Comparison of ENCODE assay signal across 9 cellular contexts in the genomic region with DNA sequence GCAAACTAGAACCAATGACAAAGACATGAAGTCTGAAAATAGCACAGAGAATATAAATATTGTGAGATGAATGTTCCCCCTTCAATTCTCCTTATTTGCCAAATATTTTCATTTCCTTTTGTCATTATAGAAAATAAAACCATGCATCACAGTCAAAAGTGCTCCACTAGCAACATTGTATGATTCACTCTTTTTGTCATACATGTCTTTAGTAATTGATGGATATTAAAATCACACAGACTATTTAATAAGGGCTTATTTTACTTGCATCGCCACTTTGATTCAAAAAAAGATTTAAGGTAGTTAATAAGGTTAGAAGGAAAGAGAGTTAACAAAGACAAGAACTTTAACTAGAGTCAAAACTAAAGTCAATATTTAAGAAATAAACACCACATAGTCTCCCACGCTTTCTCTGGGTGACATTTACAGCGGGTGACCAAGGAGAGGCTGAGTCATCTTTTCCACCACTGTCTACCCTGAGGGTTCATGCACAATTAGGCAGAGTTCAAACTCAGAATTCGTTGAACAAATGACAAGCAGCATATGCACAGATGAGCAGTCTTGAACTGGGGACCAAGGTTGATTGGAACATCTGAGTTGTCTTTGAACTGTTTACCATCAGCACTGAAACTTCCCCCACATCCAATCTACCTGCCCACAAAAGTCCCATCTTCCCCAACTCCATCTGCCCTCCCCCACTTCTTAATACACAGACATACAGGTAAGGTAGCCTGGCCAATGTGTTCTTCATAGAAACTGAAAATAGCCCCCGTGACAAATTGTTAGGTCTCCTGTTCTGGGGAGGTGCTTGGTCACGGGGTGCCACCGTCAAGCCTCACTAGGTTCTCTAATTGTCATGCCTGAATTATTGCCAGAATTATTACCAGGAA. TPM values are rescaled to one million over a fixed set of nuclear protein-coding genes. Genes with fewer than 3 reads are reported as not detected.
A peak's percentile ranks its signal among the peaks of the same experiment; 100 is the strongest.
DNase-seq lines count a peak whose midpoint lies in the region; ATAC-seq lines count a peak whose summit lies in the region.
"Had no signal": no experiment of that assay in that cellular context is flagged by ENCODE, and none has a peak within 500 bp of the region (broad histone marks: within the 10 kb centered on the region; RNA-seq: fewer than 3 reads in every experiment).

No MANE protein-coding gene starts in this region.

- no peak overlapping the region for H3K4me3 ChIP-seq in MG63
- H3K4me3 ChIP-seq: lung had no signal

- intact Hi-C loops in activated T-helper 1 cell treated with anti-CD3 and anti-CD28 coated beads, Interleukin-12 subunit alpha, Interleukin-12 subunit beta, Interleukin-2, Interleukin-4 antibody, amounts not matched to agents 30 ng/mL and 10 ng/mL and 1 ng/mL, durations not matched to agents 14 hours and 24 hours and 36 hours (cut with micrococcal nuclease): loop anchor here (1.0 to 10.0 kb wide), 7 partner anchors 12 to 988 kb away; partner anchors contain the start of genes GLI3, MRPL32 and PSMA2

- peak overlapping the region; percentile 88 for H3K27ac Mint-ChIP-seq in activated T-helper 1 cell treated with anti-CD3 and anti-CD28 coated beads, Interleukin-12 subunit alpha, Interleukin-12 subunit beta, Interleukin-2, Interleukin-4 antibody, amounts not matched to agents 30 ng/mL and 10 ng/mL and 1 ng/mL, durations not matched to agents 14 hours and 24 hours and 36 hours

- peaks cover 23% of the 10 kb centered on the region for H3K9me3 Mint-ChIP-seq in activated T-helper 1 cell treated with anti-CD3 and anti-CD28 coated beads, Interleukin-12 subunit alpha, Interleukin-12 subunit beta, Interleukin-2, Interleukin-4 antibody, amounts not matched to agents 30 ng/mL and 10 ng/mL and 1 ng/mL, durations not matched to agents 14 hours and 24 hours and 36 hours

- H3K36me3 ChIP-seq in MG63: no peaks in the 10 kb centered on the region

- H3K27me3 Mint-ChIP-seq in activated T-helper 1 cell treated with anti-CD3 and anti-CD28 coated beads, Interleukin-12 subunit alpha, Interleukin-12 subunit beta, Interleukin-2, Interleukin-4 antibody, amounts not matched to agents 30 ng/mL and 10 ng/mL and 1 ng/mL, durations not matched to agents 14 hours and 24 hours and 36 hours (ENCODE audit: insufficient read depth): peaks cover 2% of the 10 kb centered on the region

- H3K36me3 Mint-ChIP-seq in activated T-helper 1 cell treated with anti-CD3 and anti-CD28 coated beads, Interleukin-12 subunit alpha, Interleukin-12 subunit beta, Interleukin-2, Interleukin-4 antibody, amounts not matched to agents 30 ng/mL and 10 ng/mL and 1 ng/mL, durations not matched to agents 14 hours and 24 hours and 36 hours (ENCODE audit: low read depth): peaks cover 2% of the 10 kb centered on the region

- peak overlapping the region; percentile 19 for H3K4me3 Mint-ChIP-seq in activated T-helper 1 cell treated with anti-CD3 and anti-CD28 coated beads, Interleukin-12 subunit alpha, Interleukin-12 subunit beta, Interleukin-2, Interleukin-4 antibody, amounts not matched to agents 30 ng/mL and 10 ng/mL and 1 ng/mL, durations not matched to agents 14 hours and 24 hours and 36 hours

- peaks cover 24% of the 10 kb centered on the region for H3K4me1 Mint-ChIP-seq in activated T-helper 1 cell treated with anti-CD3 and anti-CD28 coated beads, Interleukin-12 subunit alpha, Interleukin-12 subunit beta, Interleukin-2, Interleukin-4 antibody, amounts not matched to agents 30 ng/mL and 10 ng/mL and 1 ng/mL, durations not matched to agents 14 hours and 24 hours and 36 hours (ENCODE audit: low read depth)

- no peaks in the 10 kb centered on the region for H3K27me3 ChIP-seq in MG63

- DNase-seq in activated CD4-positive, CD25-positive, alpha-beta regulatory T cell treated with anti-CD3 and anti-CD28 coated beads, Interleukin-2, amount 50 U/mL, for 72 hours: no peak
- DNase-seq in activated T-helper 1 cell treated with anti-CD3 and anti-CD28 coated beads, Interleukin-12 subunit alpha, Interleukin-12 subunit beta, Interleukin-2, Interleukin-4 antibody, amounts not matched to agents 30 ng/mL and 10 ng/mL and 1 ng/mL, durations not matched to agents 14 hours and 24 hours and 36 hours (ENCODE audit: low spot score): peak; percentile 19
- DNase-seq in stimulated activated CD8-positive, alpha-beta memory T cell treated with anti-CD3 and anti-CD28 coated beads, Interleukin-2, amount 100 ng/mL, for 48 hours (ENCODE audit: low read depth in 2 of 2): peak; percentile 21 to 31
- no peak for DNase-seq in NCI-H2171 treated with DMSO at 0.1 percent for 48 hours (lab: John Stamatoyannopoulos, UW)
- no peak for DNase-seq in MG63
- no peak for DNase-seq in DMS153 treated with DMSO at 0.1 percent for 48 hours (lab: John Stamatoyannopoulos, UW; ENCODE audit: unreplicated experiment)

- peak; percentile 94 for ATAC-seq in activated CD4-positive, CD25-positive, alpha-beta regulatory T cell treated with anti-CD3 and anti-CD28 coated beads, Interleukin-2, amount 50 U/mL, for 24 hours
- peak; percentile 98 for ATAC-seq in HG03103 (IDR thresholded peaks at IDR 0.05; ENCODE audit: low read depth, unreplicated experiment)

- H3K9me3 ChIP-seq in MG63: no peaks in the 10 kb centered on the region; the same call in 1 of the 2 replicates

RNA-seq across cellular contexts. Expression of gene C7orf25, which starts 42.5 kb away (rescaled TPM):
- 5.7 and 6.1 TPM in 2 replicates for total RNA-seq in activated T-helper 1 cell treated with anti-CD3 and anti-CD28 coated beads, Interleukin-12 subunit alpha, Interleukin-12 subunit beta, Interleukin-2, Interleukin-4 antibody, amounts not matched to agents 30 ng/mL and 10 ng/mL and 1 ng/mL, durations not matched to agents 14 hours and 24 hours and 36 hours
- total RNA-seq in MG63 (2014; rRNA removed; shearing (Covaris generic); ENCODE audit: low replicate concordance): 10.1 and 32.5 TPM in 2 replicates

Comparison
In these comparisons a context has a peak if more than half of its experiments do, and no peak if none do; other contexts are left out.
1. DNase-seq: peak in activated T-helper 1 cell treated with anti-CD3 and anti-CD28 coated beads, Interleukin-12 subunit alpha, Interleukin-12 subunit beta, Interleukin-2, Interleukin-4 antibody, amounts not matched to agents 30 ng/mL and 10 ng/mL and 1 ng/mL, durations not matched to agents 14 hours and 24 hours and 36 hours (single experiment) and stimulated activated CD8-positive, alpha-beta memory T cell treated with anti-CD3 and anti-CD28 coated beads, Interleukin-2, amount 100 ng/mL, for 48 hours (2 of 2); none in activated CD4-positive, CD25-positive, alpha-beta regulatory T cell treated with anti-CD3 and anti-CD28 coated beads, Interleukin-2, amount 50 U/mL, for 72 hours (single experiment), NCI-H2171 treated with DMSO at 0.1 percent for 48 hours (single experiment), MG63 (single experiment) and DMS153 treated with DMSO at 0.1 percent for 48 hours (single experiment).